ENCODE assay signal across 8 cellular contexts in genomic region chr15:64841258-64842098, GRCh38. TPM values are rescaled to one million over a fixed set of nuclear protein-coding genes. Genes with fewer than 3 reads are reported as not detected.
DNase-seq lines count a peak whose midpoint lies in the region; ATAC-seq and TF ChIP-seq lines count a peak whose summit lies in the region.

TSS of gene PLEKHO2 (plus strand) at chr15:64841915. CDS start at chr15:64842017, 102 bp downstream.

- peak within 1 kb of the TSS; percentile 93 to 98 (median 96) for H3K9ac ChIP-seq in BLaER1 treated with 17β-estradiol and CSF1 and Interleukin-3, amounts not matched to agents 10 nM and 100 nM
- H3K9ac ChIP-seq in liver (ENCODE audit: low read depth in 1 of 2, low read length in 2 of 2) = peak within 1 kb of the TSS; percentile 42

- TF ChIP-seq CTCF in liver (IDR thresholded peaks at IDR 0.05; ENCODE audit: low read depth, low read length, missing input control) = no peak

- ATAC-seq in GM19324 (IDR thresholded peaks at IDR 0.05; ENCODE audit: low FRiP score, unreplicated experiment) (peak; percentile 69), HG03460 (IDR thresholded peaks at IDR 0.05; ENCODE audit: unreplicated experiment) (peak; percentile 51)

- H3K9me3 ChIP-seq in BLaER1 treated with 17β-estradiol and CSF1 and Interleukin-3, amounts not matched to agents 10 nM and 100 nM (replicated peaks in 1 of 11) = no peaks in the 10 kb centered on the region
- no peaks in the 10 kb centered on the region for H3K9me3 ChIP-seq in liver (ENCODE audit: control insufficient read depth in 4 of 4, low read length in 3 of 4)

- peaks cover 0 to 30% (median 6%) of the 10 kb centered on the region in 11 experiments; a peak in 15 of 22 replicates for H3K36me3 ChIP-seq in BLaER1 treated with 17β-estradiol and CSF1 and Interleukin-3, amounts not matched to agents 10 nM and 100 nM
- no peaks in the 10 kb centered on the region for H3K36me3 ChIP-seq in liver (ENCODE audit: control insufficient read depth in 4 of 4, insufficient read depth in 3 of 4, low read depth in 1 of 4, low read length in 3 of 4)

- peak in 1 of 2 donors; percentile 28 for TF ChIP-seq RAD21 in liver (IDR thresholded peaks at IDR 0.05)

- H3K4me3 ChIP-seq in BLaER1 treated with 17β-estradiol and CSF1 and Interleukin-3, amounts not matched to agents 10 nM and 100 nM = peak within 1 kb of the TSS; percentile 87 to 99 (median 96)
- H3K4me3 ChIP-seq in liver (ENCODE audit: low read depth in 1 of 3, low read length in 3 of 3) = peak within 1 kb of the TSS; percentile 59 to 85 (median 78)

- peak within 1 kb of the TSS; percentile 97 to 100 (median 99) for H3K4me2 ChIP-seq in BLaER1 treated with 17β-estradiol and CSF1 and Interleukin-3, amounts not matched to agents 10 nM and 100 nM

- peak within 1 kb of the TSS; percentile 83 to 95 (median 89) for H3K27ac ChIP-seq in BLaER1 treated with 17β-estradiol and CSF1 and Interleukin-3, amounts not matched to agents 10 nM and 100 nM
- H3K27ac ChIP-seq in liver (ENCODE audit: low read depth in 1 of 2, low read length in 2 of 2) = peak within 1 kb of the TSS; percentile 80 to 83

- H3K4me1 ChIP-seq in BLaER1 treated with 17β-estradiol and CSF1 and Interleukin-3, amounts not matched to agents 10 nM and 100 nM = peaks cover 58 to 89% (median 85%) of the 10 kb centered on the region in 10 experiments
- peaks cover 0 to 15% (median 7%) of the 10 kb centered on the region in 4 donors for H3K4me1 ChIP-seq in liver (ENCODE audit: control insufficient read depth in 4 of 4, insufficient read depth in 4 of 4, low read length in 3 of 4)

- no peaks in the 10 kb centered on the region for H3K27me3 ChIP-seq in BLaER1 treated with 17β-estradiol and CSF1 and Interleukin-3, amounts not matched to agents 10 nM and 100 nM
- no peaks in the 10 kb centered on the region for H3K27me3 ChIP-seq in liver (ENCODE audit: control insufficient read depth in 4 of 4, insufficient read depth in 4 of 4, low read length in 3 of 4)

- peaks cover 40 to 48% (median 41%) of the 10 kb centered on the region in 11 experiments for H4K20me1 ChIP-seq in BLaER1 treated with 17β-estradiol and CSF1 and Interleukin-3, amounts not matched to agents 10 nM and 100 nM

- DNase-seq in NCI-H82 (lab: John Stamatoyannopoulos, UW) = peak; percentile 98
- DNase-seq in activated CD4-positive, alpha-beta T cell treated with anti-CD3 and anti-CD28 coated beads, Interleukin-2, amount 50 U/mL, for 48 hours = peak; percentile 92 to 93
- DNase-seq in dermis microvascular lymphatic vessel endothelial cell (ENCODE audit: low read depth in 2 of 2) = peak; percentile 52 to 93
- DNase-seq in stimulated activated CD4-positive, alpha-beta T cell treated with anti-CD3 and anti-CD28 coated beads, Interleukin-4, amount 100 ng/mL, for 1 hour = peak; percentile 79

- under 1% methylated on average over 79 of the region's 79 CpGs for WGBS in liver

TF ChIP-seq in liver, 16 proteins besides CTCF, POLR2A, EP300 and RAD21:
- peak; percentile 48 for TF ChIP-seq SP1 (IDR thresholded peaks at IDR 0.05)
- peak; percentile 2 for TF ChIP-seq REST (IDR thresholded peaks at IDR 0.05)
- no peak for TF ChIP-seq FOXA2 (IDR thresholded peaks at IDR 0.05)
- no peak for TF ChIP-seq MAX (IDR thresholded peaks at IDR 0.05)
- peak; percentile 12 for TF ChIP-seq TAF1 (conservative IDR thresholded peaks at IDR 0.05)
- TF ChIP-seq JUND (IDR thresholded peaks at IDR 0.05) = no peak
- TF ChIP-seq GABPA (IDR thresholded peaks at IDR 0.05 in 1 of 2, conservative IDR thresholded peaks at IDR 0.05 in 1 of 2) = peak; percentile 14 to 21

RNA-seq across cellular contexts. Expression of gene PLEKHO2, which starts in this region (rescaled TPM):
- 57.4 and 112 TPM in 2 replicates for total RNA-seq in dermis microvascular lymphatic vessel endothelial cell
- total RNA-seq in liver = 10 to 100 TPM; 10.2 to 11.3 TPM
- 1 to 10 TPM; 2.0 to 6.9 TPM for polyA plus RNA-seq in liver

Comparison
In these comparisons a context has a peak if more than half of its experiments do, and no peak if none do; other contexts are left out.
1. Peak in every context shown above with its lines: DNase-seq, ATAC-seq, H3K4me3 ChIP-seq and H3K27ac ChIP-seq.